ENCODE assay signal across 7 cellular contexts in genomic region chr13:42110410-42111155, GRCh38.
DNase-seq lines count a peak whose midpoint lies in the region; ATAC-seq, FAIRE-seq and TF ChIP-seq lines count a peak whose summit lies in the region.

No MANE protein-coding gene starts in this region.

- H3K27me3 Mint-ChIP-seq in astrocyte (ENCODE audit: low read depth, unreplicated experiment) = no peaks in the 10 kb centered on the region

- no peaks in the 10 kb centered on the region for H3K9me3 Mint-ChIP-seq in astrocyte (ENCODE audit: unreplicated experiment)

- no peak overlapping the region for H2AFZ ChIP-seq in astrocyte (ENCODE audit: low read depth, low read length)
- H2AFZ ChIP-seq in hepatocyte = no peak overlapping the region

- DNase-seq in ELR (ENCODE audit: low read depth) (peak; percentile 79), HS-5 (ENCODE audit: low read depth) (peak; percentile 53), NOMO-1 (lab: John Stamatoyannopoulos, UW; ENCODE audit: unreplicated experiment in 2 of 2) (peak; percentile 34 to 64), astrocyte (ENCODE audit: low read depth) (peak; percentile 58), hepatocyte (ENCODE audit: low spot score) (peak; percentile 76), smooth muscle cell of the brain vasculature (ENCODE audit: low read depth, low spot score) (peak; percentile 65)

- peak overlapping the region; percentile 9 for H3K4me2 ChIP-seq in astrocyte (ENCODE audit: low read length)
- H3K4me2 ChIP-seq in hepatocyte = no peak overlapping the region

- no peak overlapping the region for H3K9ac ChIP-seq in astrocyte (ENCODE audit: low read length)

- H3K79me2 ChIP-seq in astrocyte (ENCODE audit: insufficient read depth, low read length) (peaks cover 26% of the 10 kb centered on the region), hepatocyte (no peaks in the 10 kb centered on the region)

- H3K27me3 ChIP-seq in astrocyte (ENCODE audit: insufficient read depth, low read length) (no peaks in the 10 kb centered on the region), hepatocyte (no peaks in the 10 kb centered on the region)

- peak; percentile 23 for FAIRE-seq in astrocyte (lab: Jason Lieb, UNC)

- no peaks in the 10 kb centered on the region for H3K36me3 Mint-ChIP-seq in astrocyte (ENCODE audit: low read depth, unreplicated experiment)

- peaks cover 29% of the 10 kb centered on the region for H3K4me1 Mint-ChIP-seq in astrocyte (ENCODE audit: low read depth, unreplicated experiment)

- H3K9me2 ChIP-seq in hepatocyte (replicated peaks; ENCODE audit: insufficient read depth) = no peaks in the 10 kb centered on the region

- no peak overlapping the region for H3K27ac ChIP-seq in astrocyte (ENCODE audit: low read depth, low read length)
- H3K27ac ChIP-seq in hepatocyte = no peak overlapping the region

- no peak overlapping the region for H3K4me3 Mint-ChIP-seq in astrocyte (ENCODE audit: unreplicated experiment)

- TF ChIP-seq CTCF in astrocyte (IDR thresholded peaks at IDR 0.05; ENCODE audit: insufficient read depth, low read depth, low read length) = peak; percentile 64
- peak; percentile 80 for TF ChIP-seq CTCF in hepatocyte (IDR thresholded peaks at IDR 0.05; ENCODE audit: poor library complexity)

- peak overlapping the region; percentile 44 for H3K27ac Mint-ChIP-seq in astrocyte (ENCODE audit: unreplicated experiment)

- peaks cover 13% of the 10 kb centered on the region for H4K20me1 ChIP-seq in astrocyte (ENCODE audit: insufficient read depth, low read length)
- no peaks in the 10 kb centered on the region for H4K20me1 ChIP-seq in hepatocyte (ENCODE audit: insufficient read depth, poor library complexity, severe bottlenecking)

- no peak for ATAC-seq in GM18517 (IDR thresholded peaks at IDR 0.05; ENCODE audit: unreplicated experiment)

- H3K4me1 ChIP-seq in astrocyte (ENCODE audit: insufficient read depth, low read length) (peaks cover 19% of the 10 kb centered on the region), hepatocyte (ENCODE audit: insufficient read depth) (no peaks in the 10 kb centered on the region)

- no peaks in the 10 kb centered on the region for H3K9me3 ChIP-seq in astrocyte (ENCODE audit: insufficient read depth, low read depth, low read length)
- H3K9me3 ChIP-seq in hepatocyte (ENCODE audit: low read depth) = no peaks in the 10 kb centered on the region

- WGBS in hepatocyte (ENCODE audit: low lambda C conversion rate, missing lambda C conversion rate) = 26% methylated on average over 7 of the region's 7 CpGs

- H3K36me3 ChIP-seq in astrocyte (ENCODE audit: insufficient read depth, low read length) (no peaks in the 10 kb centered on the region), hepatocyte (replicated peaks; ENCODE audit: insufficient read depth, low read depth) (no peaks in the 10 kb centered on the region)

- H3K4me3 ChIP-seq in astrocyte (ENCODE audit: insufficient read depth, low read depth, low read length) (no peak overlapping the region), hepatocyte (no peak overlapping the region)
